In the genomic region with DNA sequence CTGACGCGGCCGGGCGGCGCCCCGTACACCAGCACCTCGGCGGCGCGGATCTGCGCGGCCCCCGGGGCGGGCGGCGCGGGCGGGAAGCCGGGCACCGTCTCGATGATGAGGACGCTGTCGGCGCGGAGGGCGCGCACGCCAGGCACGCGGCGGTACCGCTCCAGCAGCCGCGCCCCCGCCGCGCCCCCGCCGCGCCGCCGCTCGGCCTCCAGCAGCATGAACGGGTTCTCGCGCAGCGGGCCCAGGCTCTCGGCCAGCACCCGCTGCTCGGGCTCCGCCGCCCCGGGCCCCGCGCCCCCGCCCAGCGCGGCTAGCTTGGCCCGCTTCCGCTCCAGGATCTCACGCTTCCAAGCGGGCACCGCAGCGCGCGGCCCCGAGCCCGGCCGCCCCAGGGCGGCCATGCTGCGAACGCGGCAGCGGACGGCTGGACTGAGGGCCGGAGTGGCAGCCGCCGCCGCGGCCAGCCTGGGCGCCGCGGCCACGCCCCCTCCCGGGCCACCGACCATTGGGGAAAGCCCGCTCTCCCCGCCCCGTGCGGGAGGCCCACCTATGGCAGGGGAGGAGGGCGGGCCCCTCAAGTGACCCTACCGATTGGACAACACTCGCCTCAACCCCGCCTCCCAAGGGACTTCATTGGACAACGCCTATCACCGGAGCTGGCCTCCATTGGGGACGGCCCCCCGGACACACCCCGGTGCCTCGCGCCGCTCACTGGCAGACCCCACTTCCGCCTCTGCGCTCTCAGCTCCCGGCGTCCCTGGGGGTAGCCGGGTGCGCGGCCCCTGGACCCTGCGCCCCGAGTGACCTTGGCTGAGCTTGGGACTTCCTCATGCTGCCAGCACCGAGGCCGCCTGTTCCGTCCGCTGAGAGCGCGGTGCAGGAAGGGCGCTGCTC, we compare ENCODE assay signal across 1 cellular context.
A peak's percentile ranks its signal among the peaks of the same experiment; 100 is the strongest.
TF ChIP-seq lines count a peak whose summit lies in the region.

A gene with protein sequence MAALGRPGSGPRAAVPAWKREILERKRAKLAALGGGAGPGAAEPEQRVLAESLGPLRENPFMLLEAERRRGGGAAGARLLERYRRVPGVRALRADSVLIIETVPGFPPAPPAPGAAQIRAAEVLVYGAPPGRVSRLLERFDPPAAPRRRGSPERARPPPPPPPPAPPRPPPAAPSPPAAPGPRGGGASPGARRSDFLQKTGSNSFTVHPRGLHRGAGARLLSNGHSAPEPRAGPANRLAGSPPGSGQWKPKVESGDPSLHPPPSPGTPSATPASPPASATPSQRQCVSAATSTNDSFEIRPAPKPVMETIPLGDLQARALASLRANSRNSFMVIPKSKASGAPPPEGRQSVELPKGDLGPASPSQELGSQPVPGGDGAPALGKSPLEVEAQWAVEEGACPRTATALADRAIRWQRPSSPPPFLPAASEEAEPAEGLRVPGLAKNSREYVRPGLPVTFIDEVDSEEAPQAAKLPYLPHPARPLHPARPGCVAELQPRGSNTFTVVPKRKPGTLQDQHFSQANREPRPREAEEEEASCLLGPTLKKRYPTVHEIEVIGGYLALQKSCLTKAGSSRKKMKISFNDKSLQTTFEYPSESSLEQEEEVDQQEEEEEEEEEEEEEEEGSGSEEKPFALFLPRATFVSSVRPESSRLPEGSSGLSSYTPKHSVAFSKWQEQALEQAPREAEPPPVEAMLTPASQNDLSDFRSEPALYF (minus strand): TSS at position 431 of the 894 bp plus-strand sequence. CDS start 30 bp downstream, at position 401.

TF ChIP-seq in HepG2, 621 proteins besides CTCF, POLR2A, EP300 and RAD21 (continued from another document and continues in another):
- TF ChIP-seq, protein P1, sequence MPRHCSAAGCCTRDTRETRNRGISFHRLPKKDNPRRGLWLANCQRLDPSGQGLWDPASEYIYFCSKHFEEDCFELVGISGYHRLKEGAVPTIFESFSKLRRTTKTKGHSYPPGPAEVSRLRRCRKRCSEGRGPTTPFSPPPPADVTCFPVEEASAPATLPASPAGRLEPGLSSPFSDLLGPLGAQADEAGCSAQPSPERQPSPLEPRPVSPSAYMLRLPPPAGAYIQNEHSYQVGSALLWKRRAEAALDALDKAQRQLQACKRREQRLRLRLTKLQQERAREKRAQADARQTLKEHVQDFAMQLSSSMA (CRISPR knock-in tag; IDR thresholded peaks at IDR 0.05) = peak; percentile 89; the same call in 1 of the 2 replicates
- 0 out of 2 replicates have a peak, but pooled peaks have one; percentile 0 for TF ChIP-seq ZSCAN20 (CRISPR knock-in tag; IDR thresholded peaks at IDR 0.05; ENCODE audit: borderline replicate concordance)
- no peak for TF ChIP-seq HDAC6 (IDR thresholded peaks at IDR 0.05; ENCODE audit: low read depth, low read length)
- peak; percentile 66 for TF ChIP-seq ZNF768 (CRISPR knock-in tag; IDR thresholded peaks at IDR 0.05)
- TF ChIP-seq MTA1 (CRISPR knock-in tag; IDR thresholded peaks at IDR 0.05; ENCODE audit: borderline replicate concordance) = peak; percentile 82; the same call in 1 of the 2 replicates
- TF ChIP-seq SCMH1 (CRISPR knock-in tag; IDR thresholded peaks at IDR 0.05; ENCODE audit: borderline replicate concordance) = no peak
- peak; percentile 84; the same call in 1 of the 2 replicates for TF ChIP-seq ZSCAN21 (CRISPR knock-in tag; IDR thresholded peaks at IDR 0.05; ENCODE audit: borderline replicate concordance)
- 0 out of 2 replicates have a peak, but pooled peaks have one; percentile 44 for TF ChIP-seq ZNF253 (CRISPR knock-in tag; IDR thresholded peaks at IDR 0.05; ENCODE audit: borderline replicate concordance)
- no peak; the same call in 1 of the 2 replicates for TF ChIP-seq ZNF766 (CRISPR knock-in tag; IDR thresholded peaks at IDR 0.05; ENCODE audit: borderline replicate concordance)
- TF ChIP-seq MAF1 (CRISPR knock-in tag; IDR thresholded peaks at IDR 0.05; ENCODE audit: borderline replicate concordance) = peak; percentile 51; the same call in 1 of the 2 replicates
- TF ChIP-seq KDM6A (CRISPR knock-in tag; IDR thresholded peaks at IDR 0.05; ENCODE audit: low read depth) = peak; percentile 61; the same call in 1 of the 2 replicates
- TF ChIP-seq, protein P2, sequence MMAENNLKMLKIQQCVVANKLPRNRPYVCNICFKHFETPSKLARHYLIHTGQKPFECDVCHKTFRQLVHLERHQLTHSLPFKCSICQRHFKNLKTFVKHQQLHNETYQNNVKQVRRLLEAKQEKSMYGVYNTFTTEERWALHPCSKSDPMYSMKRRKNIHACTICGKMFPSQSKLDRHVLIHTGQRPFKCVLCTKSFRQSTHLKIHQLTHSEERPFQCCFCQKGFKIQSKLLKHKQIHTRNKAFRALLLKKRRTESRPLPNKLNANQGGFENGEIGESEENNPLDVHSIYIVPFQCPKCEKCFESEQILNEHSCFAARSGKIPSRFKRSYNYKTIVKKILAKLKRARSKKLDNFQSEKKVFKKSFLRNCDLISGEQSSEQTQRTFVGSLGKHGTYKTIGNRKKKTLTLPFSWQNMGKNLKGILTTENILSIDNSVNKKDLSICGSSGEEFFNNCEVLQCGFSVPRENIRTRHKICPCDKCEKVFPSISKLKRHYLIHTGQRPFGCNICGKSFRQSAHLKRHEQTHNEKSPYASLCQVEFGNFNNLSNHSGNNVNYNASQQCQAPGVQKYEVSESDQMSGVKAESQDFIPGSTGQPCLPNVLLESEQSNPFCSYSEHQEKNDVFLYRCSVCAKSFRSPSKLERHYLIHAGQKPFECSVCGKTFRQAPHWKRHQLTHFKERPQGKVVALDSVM (CRISPR knock-in tag; IDR thresholded peaks at IDR 0.05) = no peak
- TF ChIP-seq NFE2L1 (CRISPR knock-in tag; IDR thresholded peaks at IDR 0.05; ENCODE audit: borderline replicate concordance) = no peak
- peak; percentile 66 for TF ChIP-seq SRSF1 (optimal IDR thresholded peaks at IDR 0.05; ENCODE audit: low read depth, low read length)
- TF ChIP-seq, protein P3, sequence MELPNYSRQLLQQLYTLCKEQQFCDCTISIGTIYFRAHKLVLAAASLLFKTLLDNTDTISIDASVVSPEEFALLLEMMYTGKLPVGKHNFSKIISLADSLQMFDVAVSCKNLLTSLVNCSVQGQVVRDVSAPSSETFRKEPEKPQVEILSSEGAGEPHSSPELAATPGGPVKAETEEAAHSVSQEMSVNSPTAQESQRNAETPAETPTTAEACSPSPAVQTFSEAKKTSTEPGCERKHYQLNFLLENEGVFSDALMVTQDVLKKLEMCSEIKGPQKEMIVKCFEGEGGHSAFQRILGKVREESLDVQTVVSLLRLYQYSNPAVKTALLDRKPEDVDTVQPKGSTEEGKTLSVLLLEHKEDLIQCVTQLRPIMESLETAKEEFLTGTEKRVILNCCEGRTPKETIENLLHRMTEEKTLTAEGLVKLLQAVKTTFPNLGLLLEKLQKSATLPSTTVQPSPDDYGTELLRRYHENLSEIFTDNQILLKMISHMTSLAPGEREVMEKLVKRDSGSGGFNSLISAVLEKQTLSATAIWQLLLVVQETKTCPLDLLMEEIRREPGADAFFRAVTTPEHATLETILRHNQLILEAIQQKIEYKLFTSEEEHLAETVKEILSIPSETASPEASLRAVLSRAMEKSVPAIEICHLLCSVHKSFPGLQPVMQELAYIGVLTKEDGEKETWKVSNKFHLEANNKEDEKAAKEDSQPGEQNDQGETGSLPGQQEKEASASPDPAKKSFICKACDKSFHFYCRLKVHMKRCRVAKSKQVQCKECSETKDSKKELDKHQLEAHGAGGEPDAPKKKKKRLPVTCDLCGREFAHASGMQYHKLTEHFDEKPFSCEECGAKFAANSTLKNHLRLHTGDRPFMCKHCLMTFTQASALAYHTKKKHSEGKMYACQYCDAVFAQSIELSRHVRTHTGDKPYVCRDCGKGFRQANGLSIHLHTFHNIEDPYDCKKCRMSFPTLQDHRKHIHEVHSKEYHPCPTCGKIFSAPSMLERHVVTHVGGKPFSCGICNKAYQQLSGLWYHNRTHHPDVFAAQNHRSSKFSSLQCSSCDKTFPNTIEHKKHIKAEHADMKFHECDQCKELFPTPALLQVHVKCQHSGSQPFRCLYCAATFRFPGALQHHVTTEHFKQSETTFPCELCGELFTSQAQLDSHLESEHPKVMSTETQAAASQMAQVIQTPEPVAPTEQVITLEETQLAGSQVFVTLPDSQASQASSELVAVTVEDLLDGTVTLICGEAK (IDR thresholded peaks at IDR 0.05) = no peak
- TF ChIP-seq, protein P3 (CRISPR knock-in tag; IDR thresholded peaks at IDR 0.05) = peak; percentile 53; the same call in 1 of the 2 replicates
- TF ChIP-seq ZNF510 (CRISPR knock-in tag; IDR thresholded peaks at IDR 0.05; ENCODE audit: low read depth) = no peak
- TF ChIP-seq REXO4 (CRISPR knock-in tag; IDR thresholded peaks at IDR 0.05; ENCODE audit: borderline replicate concordance) = 0 out of 2 replicates have a peak, but pooled peaks have one; percentile 65
- TF ChIP-seq, protein P4, sequence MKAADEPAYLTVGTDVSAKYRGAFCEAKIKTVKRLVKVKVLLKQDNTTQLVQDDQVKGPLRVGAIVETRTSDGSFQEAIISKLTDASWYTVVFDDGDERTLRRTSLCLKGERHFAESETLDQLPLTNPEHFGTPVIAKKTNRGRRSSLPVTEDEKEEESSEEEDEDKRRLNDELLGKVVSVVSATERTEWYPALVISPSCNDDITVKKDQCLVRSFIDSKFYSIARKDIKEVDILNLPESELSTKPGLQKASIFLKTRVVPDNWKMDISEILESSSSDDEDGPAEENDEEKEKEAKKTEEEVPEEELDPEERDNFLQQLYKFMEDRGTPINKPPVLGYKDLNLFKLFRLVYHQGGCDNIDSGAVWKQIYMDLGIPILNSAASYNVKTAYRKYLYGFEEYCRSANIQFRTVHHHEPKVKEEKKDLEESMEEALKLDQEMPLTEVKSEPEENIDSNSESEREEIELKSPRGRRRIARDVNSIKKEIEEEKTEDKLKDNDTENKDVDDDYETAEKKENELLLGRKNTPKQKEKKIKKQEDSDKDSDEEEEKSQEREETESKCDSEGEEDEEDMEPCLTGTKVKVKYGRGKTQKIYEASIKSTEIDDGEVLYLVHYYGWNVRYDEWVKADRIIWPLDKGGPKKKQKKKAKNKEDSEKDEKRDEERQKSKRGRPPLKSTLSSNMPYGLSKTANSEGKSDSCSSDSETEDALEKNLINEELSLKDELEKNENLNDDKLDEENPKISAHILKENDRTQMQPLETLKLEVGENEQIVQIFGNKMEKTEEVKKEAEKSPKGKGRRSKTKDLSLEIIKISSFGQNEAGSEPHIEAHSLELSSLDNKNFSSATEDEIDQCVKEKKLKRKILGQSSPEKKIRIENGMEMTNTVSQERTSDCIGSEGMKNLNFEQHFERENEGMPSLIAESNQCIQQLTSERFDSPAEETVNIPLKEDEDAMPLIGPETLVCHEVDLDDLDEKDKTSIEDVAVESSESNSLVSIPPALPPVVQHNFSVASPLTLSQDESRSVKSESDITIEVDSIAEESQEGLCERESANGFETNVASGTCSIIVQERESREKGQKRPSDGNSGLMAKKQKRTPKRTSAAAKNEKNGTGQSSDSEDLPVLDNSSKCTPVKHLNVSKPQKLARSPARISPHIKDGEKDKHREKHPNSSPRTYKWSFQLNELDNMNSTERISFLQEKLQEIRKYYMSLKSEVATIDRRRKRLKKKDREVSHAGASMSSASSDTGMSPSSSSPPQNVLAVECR (CRISPR knock-in tag; IDR thresholded peaks at IDR 0.05; ENCODE audit: borderline replicate concordance) = peak; percentile 96
- TF ChIP-seq, protein P5, sequence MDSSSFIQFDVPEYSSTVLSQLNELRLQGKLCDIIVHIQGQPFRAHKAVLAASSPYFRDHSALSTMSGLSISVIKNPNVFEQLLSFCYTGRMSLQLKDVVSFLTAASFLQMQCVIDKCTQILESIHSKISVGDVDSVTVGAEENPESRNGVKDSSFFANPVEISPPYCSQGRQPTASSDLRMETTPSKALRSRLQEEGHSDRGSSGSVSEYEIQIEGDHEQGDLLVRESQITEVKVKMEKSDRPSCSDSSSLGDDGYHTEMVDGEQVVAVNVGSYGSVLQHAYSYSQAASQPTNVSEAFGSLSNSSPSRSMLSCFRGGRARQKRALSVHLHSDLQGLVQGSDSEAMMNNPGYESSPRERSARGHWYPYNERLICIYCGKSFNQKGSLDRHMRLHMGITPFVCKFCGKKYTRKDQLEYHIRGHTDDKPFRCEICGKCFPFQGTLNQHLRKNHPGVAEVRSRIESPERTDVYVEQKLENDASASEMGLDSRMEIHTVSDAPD (CRISPR knock-in tag; IDR thresholded peaks at IDR 0.05) = peak; percentile 70; the same call in 1 of the 2 replicates
- peak; percentile 89; the same call in 1 of the 2 replicates for TF ChIP-seq WIZ (CRISPR knock-in tag; IDR thresholded peaks at IDR 0.05)
- no peak for TF ChIP-seq ZNF552 (CRISPR knock-in tag; IDR thresholded peaks at IDR 0.05; ENCODE audit: borderline replicate concordance)
- no peak for TF ChIP-seq HMGA1 (CRISPR knock-in tag; conservative IDR thresholded peaks at IDR 0.05)
- TF ChIP-seq, protein P6, sequence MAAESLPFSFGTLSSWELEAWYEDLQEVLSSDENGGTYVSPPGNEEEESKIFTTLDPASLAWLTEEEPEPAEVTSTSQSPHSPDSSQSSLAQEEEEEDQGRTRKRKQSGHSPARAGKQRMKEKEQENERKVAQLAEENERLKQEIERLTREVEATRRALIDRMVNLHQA (CRISPR knock-in tag; IDR thresholded peaks at IDR 0.05) = no peak
